In genomic region chr22:42626431-42626830, GRCh38 we compare ENCODE assay signal across 23 cellular contexts. TPM values are rescaled to one million over a fixed set of nuclear protein-coding genes. Genes with fewer than 3 reads are reported as not detected.
"Had no signal": no experiment of that assay in that cellular context is flagged by ENCODE, and none has a peak within 500 bp of the region (broad histone marks: within the 10 kb centered on the region; RNA-seq: fewer than 3 reads in every experiment).

No MANE protein-coding gene starts in this region.

- H3K27me3 ChIP-seq: neutrophil, ovary, right atrium auricular region, thyroid gland, upper lobe of left lung, uterus had no signal

- H3K27ac ChIP-seq: coronary artery, neutrophil, ovary, right atrium auricular region, thyroid gland, upper lobe of left lung, uterus had no signal

- DNase-seq: effector CD4-positive, alpha-beta T cell; endodermal cell; foreskin melanocyte; head of caudate nucleus; hippocampal formation; left colon; left ventricle myocardium superior; mesenchymal stem cell; midbrain; naive B cell; ovary; small intestine; stimulated activated CD4-positive, alpha-beta T cell treated with anti-CD3 and anti-CD28 coated beads, Interleukin-12 subunit alpha, Interleukin-12 subunit beta, amount 100 ng/mL, for 4 hours; stimulated activated naive CD4-positive, alpha-beta T cell treated with Interleukin-2 at 50 U/mL for 16 hours; thyroid gland; uterus had no signal

- FAIRE-seq: small intestine had no signal

- ATAC-seq: left colon, left ventricle myocardium superior had no signal

- H3K4me3 ChIP-seq: coronary artery, lung, ovary, right atrium auricular region, thyroid gland, upper lobe of left lung, uterus had no signal

- H3K9me3 Mint-ChIP-seq: endodermal cell, naive B cell, nephron had no signal

- H3K4me1 Mint-ChIP-seq: endodermal cell had no signal

- H3K27me3 Mint-ChIP-seq: naive B cell had no signal

- H3K4me3 Mint-ChIP-seq: endodermal cell, naive B cell, nephron had no signal

- H3K36me3 ChIP-seq: ovary, uterus had no signal

- H3K9me3 ChIP-seq: neutrophil, ovary, right atrium auricular region, thyroid gland, upper lobe of left lung, uterus had no signal

- H3K27ac Mint-ChIP-seq: endodermal cell, nephron had no signal

RNA-seq across cellular contexts. Expression of gene ATP5MGL, which starts 14.0 kb away (rescaled TPM):
- total RNA-seq: kidney epithelial cell, right atrium auricular region, thyroid gland had no signal
- polyA plus RNA-seq: ovary had no signal
